In the genomic region with DNA sequence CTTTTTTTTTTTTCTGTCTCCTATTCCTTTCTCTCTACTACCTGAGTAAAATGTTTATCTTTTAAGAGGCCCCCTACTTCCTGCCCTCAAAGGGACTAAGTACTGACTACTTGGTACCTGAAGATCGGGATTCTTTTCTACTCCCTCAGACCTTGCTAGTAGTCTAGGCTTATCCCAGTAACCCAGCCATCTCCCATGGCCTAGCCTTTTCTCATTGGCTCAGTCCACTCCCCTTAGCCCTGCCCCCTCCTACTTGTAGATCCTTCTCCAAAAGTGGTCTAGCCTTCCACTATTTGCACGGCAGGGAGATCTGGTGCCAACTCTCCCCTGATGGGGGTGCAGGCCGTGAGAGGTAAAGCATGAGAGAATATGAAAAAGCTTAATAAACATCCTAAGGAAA, we compare ENCODE assay signal across 16 cellular contexts.
DNase-seq lines count a peak whose midpoint lies in the region; ATAC-seq and TF ChIP-seq lines count a peak whose summit lies in the region.
"Had no signal": no experiment of that assay in that cellular context is flagged by ENCODE, and none has a peak within 500 bp of the region (broad histone marks: within the 10 kb centered on the region; RNA-seq: fewer than 3 reads in every experiment).

No MANE protein-coding gene starts in this region.

- DNase-seq in NCI-H1436 (lab: John Stamatoyannopoulos, UW) (peak; percentile 51), NCI-H1436 treated with DMSO at 0.1 percent for 48 hours (lab: John Stamatoyannopoulos, UW) (no peak), WTC11 (ENCODE audit: low spot score) (no peak), glutamatergic neuron (no peak), lung (ENCODE audit: low spot score) (no peak)
- DNase-seq in activated T-cell treated with anti-CD3 and anti-CD28 coated beads, Interleukin-2, amount 50 U/mL, for 72 hours = no peak
- DNase-seq: AML-193; Caco-2; CD4-positive, alpha-beta T cell; HFFc6 had no signal

- 65 to 73% methylated on average over 3 of the region's 3 CpGs for WGBS in lung, 2 donors

- H3K27me3 ChIP-seq in lung (ENCODE audit: control insufficient read depth, insufficient read depth) = no peaks in the 10 kb centered on the region

- no peaks in the 10 kb centered on the region for H3K36me3 Mint-ChIP-seq in WTC11
- H3K36me3 Mint-ChIP-seq in glutamatergic neuron (ENCODE audit: unreplicated experiment) = no peaks in the 10 kb centered on the region
- no peaks in the 10 kb centered on the region for H3K36me3 Mint-ChIP-seq in activated T-cell treated with anti-CD3 and anti-CD28 coated beads, Interleukin-2, amount 50 U/mL, for 72 hours (ENCODE audit: insufficient read depth in 2 of 2)

- H3K27ac ChIP-seq in lung (ENCODE audit: low read depth in 1 of 2, low read length in 1 of 2) = no peak overlapping the region
- H3K27ac ChIP-seq: 22Rv1, A549, C4-2B had no signal

- H3K9me3 ChIP-seq in lung (ENCODE audit: control insufficient read depth in 2 of 2, insufficient read depth in 1 of 2, low read length in 1 of 2) = no peaks in the 10 kb centered on the region
- H3K9me3 ChIP-seq: A549, Caco-2 had no signal

- peaks cover 6% of the 10 kb centered on the region for H3K4me1 Mint-ChIP-seq in WTC11
- peaks cover 6% of the 10 kb centered on the region for H3K4me1 Mint-ChIP-seq in glutamatergic neuron (ENCODE audit: low read depth, unreplicated experiment)
- no peaks in the 10 kb centered on the region for H3K4me1 Mint-ChIP-seq in activated T-cell treated with anti-CD3 and anti-CD28 coated beads, Interleukin-2, amount 50 U/mL, for 72 hours (ENCODE audit: low read depth)

- H3K36me3 ChIP-seq in lung (ENCODE audit: control insufficient read depth in 2 of 2, insufficient read depth in 2 of 2, low read length in 2 of 2) = no peaks in the 10 kb centered on the region

- no peak overlapping the region for H3K27ac Mint-ChIP-seq in WTC11
- peak overlapping the region; percentile 5 for H3K27ac Mint-ChIP-seq in glutamatergic neuron (ENCODE audit: unreplicated experiment)
- no peak overlapping the region for H3K27ac Mint-ChIP-seq in activated T-cell treated with anti-CD3 and anti-CD28 coated beads, Interleukin-2, amount 50 U/mL, for 72 hours
- H3K27ac Mint-ChIP-seq: CD4-positive, alpha-beta T cell; HFFc6 had no signal

- H3K9me3 Mint-ChIP-seq in WTC11 (no peaks in the 10 kb centered on the region), glutamatergic neuron (ENCODE audit: unreplicated experiment) (peaks cover 7% of the 10 kb centered on the region)
- H3K9me3 Mint-ChIP-seq in activated T-cell treated with anti-CD3 and anti-CD28 coated beads, Interleukin-2, amount 50 U/mL, for 72 hours = peaks cover 0 to 2% of the 10 kb centered on the region in 2 donors
- H3K9me3 Mint-ChIP-seq: CD4-positive, alpha-beta T cell; HFFc6 had no signal

- H3K27me3 Mint-ChIP-seq in WTC11 (ENCODE audit: low read depth) (no peaks in the 10 kb centered on the region), glutamatergic neuron (ENCODE audit: unreplicated experiment) (no peaks in the 10 kb centered on the region)
- H3K27me3 Mint-ChIP-seq in activated T-cell treated with anti-CD3 and anti-CD28 coated beads, Interleukin-2, amount 50 U/mL, for 72 hours (ENCODE audit: low read depth) = no peaks in the 10 kb centered on the region

- no peak overlapping the region for H3K4me3 ChIP-seq in lung
- H3K4me3 ChIP-seq: A549 had no signal

- no peak overlapping the region for H3K4me3 Mint-ChIP-seq in WTC11
- H3K4me3 Mint-ChIP-seq in glutamatergic neuron (ENCODE audit: unreplicated experiment) = no peak overlapping the region
- no peak overlapping the region for H3K4me3 Mint-ChIP-seq in activated T-cell treated with anti-CD3 and anti-CD28 coated beads, Interleukin-2, amount 50 U/mL, for 72 hours
- H3K4me3 Mint-ChIP-seq: CD4-positive, alpha-beta T cell; HFFc6 had no signal

- no peaks in the 10 kb centered on the region for H3K4me1 ChIP-seq in lung (ENCODE audit: control insufficient read depth in 2 of 2, insufficient read depth in 2 of 2, low read length in 2 of 2)
- H3K4me1 ChIP-seq: A549, Caco-2 had no signal

- TF ChIP-seq CTCF in WTC11 (IDR thresholded peaks at IDR 0.05) (no peak), glutamatergic neuron (IDR thresholded peaks at IDR 0.05; ENCODE audit: partially characterized antibody, unreplicated experiment) (no peak), lung (IDR thresholded peaks at IDR 0.05; ENCODE audit: control extremely low read depth, extremely low read depth) (no peak)

- ATAC-seq in WTC11 (peak; percentile 94), lung (ENCODE audit: insufficient read depth, low FRiP score) (peak; percentile 27), GM18870 (IDR thresholded peaks at IDR 0.05; ENCODE audit: unreplicated experiment) (no peak), HG02678 (IDR thresholded peaks at IDR 0.05; ENCODE audit: unreplicated experiment) (no peak)
- ATAC-seq in activated T-cell treated with anti-CD3 and anti-CD28 coated beads, Interleukin-2, amount 50 U/mL, for 72 hours (replicated peaks in 1 of 2) = no peak
- ATAC-seq: A549, HCT116 had no signal

- CTCF ChIA-PET in WTC11 (lab: Charles Lee) = interaction anchor here (5.8 kb wide), 1 partner anchor 7 kb away, joined by 37 read pairs; no protein-coding TSS in a partner anchor

- POLR2A ChIA-PET in WTC11 (lab: Charles Lee) = no interaction called here

TF ChIP-seq in WTC11, 78 proteins besides CTCF, POLR2A, EP300 and RAD21 (continues in another document):
- no peak for TF ChIP-seq NR3C1 (CRISPR knock-in tag; conservative IDR thresholded peaks at IDR 0.05; ENCODE audit: low read depth)
- TF ChIP-seq, protein P1, sequence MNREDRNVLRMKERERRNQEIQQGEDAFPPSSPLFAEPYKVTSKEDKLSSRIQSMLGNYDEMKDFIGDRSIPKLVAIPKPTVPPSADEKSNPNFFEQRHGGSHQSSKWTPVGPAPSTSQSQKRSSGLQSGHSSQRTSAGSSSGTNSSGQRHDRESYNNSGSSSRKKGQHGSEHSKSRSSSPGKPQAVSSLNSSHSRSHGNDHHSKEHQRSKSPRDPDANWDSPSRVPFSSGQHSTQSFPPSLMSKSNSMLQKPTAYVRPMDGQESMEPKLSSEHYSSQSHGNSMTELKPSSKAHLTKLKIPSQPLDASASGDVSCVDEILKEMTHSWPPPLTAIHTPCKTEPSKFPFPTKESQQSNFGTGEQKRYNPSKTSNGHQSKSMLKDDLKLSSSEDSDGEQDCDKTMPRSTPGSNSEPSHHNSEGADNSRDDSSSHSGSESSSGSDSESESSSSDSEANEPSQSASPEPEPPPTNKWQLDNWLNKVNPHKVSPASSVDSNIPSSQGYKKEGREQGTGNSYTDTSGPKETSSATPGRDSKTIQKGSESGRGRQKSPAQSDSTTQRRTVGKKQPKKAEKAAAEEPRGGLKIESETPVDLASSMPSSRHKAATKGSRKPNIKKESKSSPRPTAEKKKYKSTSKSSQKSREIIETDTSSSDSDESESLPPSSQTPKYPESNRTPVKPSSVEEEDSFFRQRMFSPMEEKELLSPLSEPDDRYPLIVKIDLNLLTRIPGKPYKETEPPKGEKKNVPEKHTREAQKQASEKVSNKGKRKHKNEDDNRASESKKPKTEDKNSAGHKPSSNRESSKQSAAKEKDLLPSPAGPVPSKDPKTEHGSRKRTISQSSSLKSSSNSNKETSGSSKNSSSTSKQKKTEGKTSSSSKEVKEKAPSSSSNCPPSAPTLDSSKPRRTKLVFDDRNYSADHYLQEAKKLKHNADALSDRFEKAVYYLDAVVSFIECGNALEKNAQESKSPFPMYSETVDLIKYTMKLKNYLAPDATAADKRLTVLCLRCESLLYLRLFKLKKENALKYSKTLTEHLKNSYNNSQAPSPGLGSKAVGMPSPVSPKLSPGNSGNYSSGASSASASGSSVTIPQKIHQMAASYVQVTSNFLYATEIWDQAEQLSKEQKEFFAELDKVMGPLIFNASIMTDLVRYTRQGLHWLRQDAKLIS (CRISPR knock-in tag; IDR thresholded peaks at IDR 0.05; ENCODE audit: borderline replicate concordance) = no peak
- no peak for TF ChIP-seq ZNF232 (CRISPR knock-in tag; IDR thresholded peaks at IDR 0.05)
- no peak for TF ChIP-seq ETV6 (CRISPR knock-in tag; IDR thresholded peaks at IDR 0.05)
- no peak for TF ChIP-seq MYBL2 (CRISPR knock-in tag; IDR thresholded peaks at IDR 0.05)
- TF ChIP-seq IRF2 (CRISPR knock-in tag; IDR thresholded peaks at IDR 0.05; ENCODE audit: borderline replicate concordance, low read depth) = no peak
- TF ChIP-seq, protein P2, sequence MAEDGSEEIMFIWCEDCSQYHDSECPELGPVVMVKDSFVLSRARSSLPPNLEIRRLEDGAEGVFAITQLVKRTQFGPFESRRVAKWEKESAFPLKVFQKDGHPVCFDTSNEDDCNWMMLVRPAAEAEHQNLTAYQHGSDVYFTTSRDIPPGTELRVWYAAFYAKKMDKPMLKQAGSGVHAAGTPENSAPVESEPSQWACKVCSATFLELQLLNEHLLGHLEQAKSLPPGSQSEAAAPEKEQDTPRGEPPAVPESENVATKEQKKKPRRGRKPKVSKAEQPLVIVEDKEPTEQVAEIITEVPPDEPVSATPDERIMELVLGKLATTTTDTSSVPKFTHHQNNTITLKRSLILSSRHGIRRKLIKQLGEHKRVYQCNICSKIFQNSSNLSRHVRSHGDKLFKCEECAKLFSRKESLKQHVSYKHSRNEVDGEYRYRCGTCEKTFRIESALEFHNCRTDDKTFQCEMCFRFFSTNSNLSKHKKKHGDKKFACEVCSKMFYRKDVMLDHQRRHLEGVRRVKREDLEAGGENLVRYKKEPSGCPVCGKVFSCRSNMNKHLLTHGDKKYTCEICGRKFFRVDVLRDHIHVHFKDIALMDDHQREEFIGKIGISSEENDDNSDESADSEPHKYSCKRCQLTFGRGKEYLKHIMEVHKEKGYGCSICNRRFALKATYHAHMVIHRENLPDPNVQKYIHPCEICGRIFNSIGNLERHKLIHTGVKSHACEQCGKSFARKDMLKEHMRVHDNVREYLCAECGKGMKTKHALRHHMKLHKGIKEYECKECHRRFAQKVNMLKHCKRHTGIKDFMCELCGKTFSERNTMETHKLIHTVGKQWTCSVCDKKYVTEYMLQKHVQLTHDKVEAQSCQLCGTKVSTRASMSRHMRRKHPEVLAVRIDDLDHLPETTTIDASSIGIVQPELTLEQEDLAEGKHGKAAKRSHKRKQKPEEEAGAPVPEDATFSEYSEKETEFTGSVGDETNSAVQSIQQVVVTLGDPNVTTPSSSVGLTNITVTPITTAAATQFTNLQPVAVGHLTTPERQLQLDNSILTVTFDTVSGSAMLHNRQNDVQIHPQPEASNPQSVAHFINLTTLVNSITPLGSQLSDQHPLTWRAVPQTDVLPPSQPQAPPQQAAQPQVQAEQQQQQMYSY (CRISPR knock-in tag; IDR thresholded peaks at IDR 0.05) = no peak
- no peak for TF ChIP-seq RELA (CRISPR knock-in tag; IDR thresholded peaks at IDR 0.05; ENCODE audit: borderline replicate concordance)
- TF ChIP-seq, protein P3, sequence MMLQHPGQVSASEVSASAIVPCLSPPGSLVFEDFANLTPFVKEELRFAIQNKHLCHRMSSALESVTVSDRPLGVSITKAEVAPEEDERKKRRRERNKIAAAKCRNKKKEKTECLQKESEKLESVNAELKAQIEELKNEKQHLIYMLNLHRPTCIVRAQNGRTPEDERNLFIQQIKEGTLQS (CRISPR knock-in tag; conservative IDR thresholded peaks at IDR 0.05) = no peak
- TF ChIP-seq ELF4 (CRISPR knock-in tag; IDR thresholded peaks at IDR 0.05; ENCODE audit: low read depth) = no peak
- TF ChIP-seq FOXP1 (CRISPR knock-in tag; IDR thresholded peaks at IDR 0.05; ENCODE audit: borderline replicate concordance) = no peak

Comparison
In these comparisons a context has a peak if more than half of its experiments do, and no peak if none do; other contexts are left out.
1. ATAC-seq: peak in WTC11 (single experiment) and lung (single experiment); none in GM18870 (single experiment), HG02678 (single experiment) and activated T-cell treated with anti-CD3 and anti-CD28 coated beads, Interleukin-2, amount 50 U/mL, for 72 hours (0 of 2).